Comparison of ENCODE assay signal across 24 cellular contexts in the genomic region with DNA sequence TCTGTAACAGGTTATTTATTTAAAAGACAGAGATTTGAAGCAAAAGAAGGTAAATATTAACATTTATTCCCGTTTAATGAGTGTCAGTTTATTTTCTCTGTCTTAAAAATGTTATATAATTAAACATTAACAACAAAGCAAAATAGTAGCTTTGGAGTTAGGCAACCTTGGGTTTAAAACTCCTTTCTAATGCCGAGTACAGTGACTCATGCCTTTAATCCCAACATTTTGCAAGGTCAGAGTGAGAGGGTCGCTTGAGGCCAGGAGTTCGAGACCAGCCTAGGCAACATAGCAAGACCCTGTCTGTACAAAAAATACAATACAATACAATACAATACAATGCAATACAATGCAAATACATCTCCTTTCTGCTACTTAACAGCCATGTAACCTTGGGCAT.
DNase-seq lines count a peak whose midpoint lies in the region; ATAC-seq, FAIRE-seq and TF ChIP-seq lines count a peak whose summit lies in the region.
"Had no signal": no experiment of that assay in that cellular context is flagged by ENCODE, and none has a peak within 500 bp of the region (broad histone marks: within the 10 kb centered on the region; RNA-seq: fewer than 3 reads in every experiment).

No MANE protein-coding gene starts in this region.

- in situ Hi-C loops in mammary epithelial cell (cut with MboI; ENCODE audit: low sequenced_read_pairs in 2 of 2): no loop called here

- FAIRE-seq in kidney (lab: Jason Lieb, UNC): peak; percentile 77
- FAIRE-seq: D721Med, H1 had no signal

- H3K9me3 Mint-ChIP-seq in osteocyte (ENCODE audit: unreplicated experiment): peaks cover 3% of the 10 kb centered on the region

- intact Hi-C loops in kidney (cut with DNase I) (no loop called here), mammary epithelial cell (cut with micrococcal nuclease) (no loop called here)

- no peak overlapping the region for H3K4me3 Mint-ChIP-seq in osteocyte (ENCODE audit: unreplicated experiment)
- H3K4me3 Mint-ChIP-seq: B cell, CD14-positive monocyte had no signal

- H3K27me3 ChIP-seq in upper lobe of left lung (no peaks in the 10 kb centered on the region), mammary epithelial cell (ENCODE audit: insufficient read depth, low read length) (no peaks in the 10 kb centered on the region)

- TF ChIP-seq CTCF in epithelial cell of proximal tubule (conservative IDR thresholded peaks at IDR 0.05; ENCODE audit: low read depth, low read length) (no peak), kidney (IDR thresholded peaks at IDR 0.05; ENCODE audit: borderline replicate concordance, extremely low read depth, insufficient read depth) (no peak), osteocyte (IDR thresholded peaks at IDR 0.05) (no peak), upper lobe of left lung (IDR thresholded peaks at IDR 0.05) (no peak), mammary epithelial cell (conservative IDR thresholded peaks at IDR 0.05 in 1 of 2, IDR thresholded peaks at IDR 0.05 in 1 of 2; ENCODE audit: extremely low read depth in 1 of 2, insufficient read depth in 1 of 2, low read depth in 1 of 2, low read length in 2 of 2) (no peak)

- H3K4me2 ChIP-seq in mammary epithelial cell (ENCODE audit: insufficient read depth, low read depth, low read length): no peak overlapping the region

- ATAC-seq in upper lobe of left lung (ENCODE audit: low FRiP score in 2 of 2): no peak
- ATAC-seq: HCT116 had no signal

- H3K4me3 ChIP-seq in epithelial cell of proximal tubule (ENCODE audit: low read depth, low read length) (no peak overlapping the region), kidney (ENCODE audit: low read length in 2 of 2) (peak overlapping the region in 1 of 2 donors; percentile 12), upper lobe of left lung (no peak overlapping the region), mammary epithelial cell (replicated peaks in 1 of 3; ENCODE audit: insufficient read depth in 1 of 3, low read depth in 2 of 3, low read length in 3 of 3) (no peak overlapping the region)

- peak; percentile 8 for DNase-seq in MV-4-11 (lab: John Stamatoyannopoulos, UW)
- DNase-seq in epithelial cell of proximal tubule (ENCODE audit: low read depth): peak; percentile 59
- no peak for DNase-seq in kidney
- no peak for DNase-seq in osteocyte (ENCODE audit: extremely low spot score, unreplicated experiment)
- DNase-seq in NCI-H2227 (lab: John Stamatoyannopoulos, UW; ENCODE audit: unreplicated experiment): no peak
- DNase-seq in upper lobe of left lung: no peak
- DNase-seq in DMS114 treated with DMSO at 0.1 percent for 48 hours (lab: John Stamatoyannopoulos, UW; ENCODE audit: unreplicated experiment): no peak
- DNase-seq in mammary epithelial cell: no peak
- DNase-seq: EL, GF-D8, KBM-7, MM.1S, NCI-H1092, NCI-H1436, NCI-H187 treated with DMSO at 0.1 percent for 48 hours, NCI-H2227 treated with DMSO at 0.1 percent for 48 hours, NCI-H510A, SHP77 treated with DMSO at 0.1 percent for 48 hours had no signal

- no peak for TF ChIP-seq EP300 in upper lobe of left lung (IDR thresholded peaks at IDR 0.05)

- H3K4me1 Mint-ChIP-seq in osteocyte (ENCODE audit: unreplicated experiment): peaks cover 1% of the 10 kb centered on the region
- H3K4me1 Mint-ChIP-seq: CD14-positive monocyte had no signal

- H4K20me1 ChIP-seq in mammary epithelial cell (ENCODE audit: insufficient read depth, low read length): no peaks in the 10 kb centered on the region

- BruUV-seq in mammary epithelial cell (replicated peaks; lab: Mats Ljungman, UMichigan): no TSS peak

- H3K9ac ChIP-seq in kidney (ENCODE audit: low read length in 2 of 2) (no peak overlapping the region), mammary epithelial cell (ENCODE audit: insufficient read depth, low read length) (no peak overlapping the region)

- peaks cover 47% of the 10 kb centered on the region for H3K79me2 ChIP-seq in mammary epithelial cell (ENCODE audit: insufficient read depth, low read length)

- WGBS in upper lobe of left lung, 2 donors: 78 to 80% methylated on average over 4 of the region's 4 CpGs
- WGBS in mammary epithelial cell (ENCODE audit: low coverage, missing lambda C conversion rate): 75% methylated on average over 4 of the region's 4 CpGs

- no peak overlapping the region for H2AFZ ChIP-seq in mammary epithelial cell (ENCODE audit: low read depth, low read length)

- H3K9me3 ChIP-seq in kidney (ENCODE audit: control insufficient read depth in 1 of 2, low read length in 2 of 2): no peaks in the 10 kb centered on the region
- peaks cover 0 to 13% (median 10%) of the 10 kb centered on the region in 4 donors for H3K9me3 ChIP-seq in upper lobe of left lung
- peaks cover 7% of the 10 kb centered on the region for H3K9me3 ChIP-seq in mammary epithelial cell (replicated peaks; ENCODE audit: insufficient read depth, low read length)

- H3K36me3 Mint-ChIP-seq in osteocyte (ENCODE audit: unreplicated experiment): peaks cover 27% of the 10 kb centered on the region

- dilution Hi-C loops in mammary epithelial cell (cut with HindIII; ENCODE audit: low sequenced_read_pairs): no loop called here

- H3K27ac Mint-ChIP-seq in osteocyte (ENCODE audit: unreplicated experiment): peak overlapping the region; percentile 40
- H3K27ac Mint-ChIP-seq: B cell, CD14-positive monocyte had no signal

- CTCF ChIA-PET in mammary epithelial cell (lab: Charles Lee; ENCODE audit: low non-redundant PET): no interaction called here

- no peaks in the 10 kb centered on the region for H3K36me3 ChIP-seq in kidney (ENCODE audit: control insufficient read depth in 1 of 2, insufficient read depth in 2 of 2, low read length in 2 of 2)
- H3K36me3 ChIP-seq in upper lobe of left lung: peaks cover 0 to 13% (median 6%) of the 10 kb centered on the region in 4 donors
- peaks cover 4% of the 10 kb centered on the region for H3K36me3 ChIP-seq in mammary epithelial cell (ENCODE audit: insufficient read depth, low read length)

- no peaks in the 10 kb centered on the region for H3K27me3 Mint-ChIP-seq in osteocyte (ENCODE audit: unreplicated experiment)
- H3K27me3 Mint-ChIP-seq: B cell had no signal

- H3K4me1 ChIP-seq in kidney (ENCODE audit: control insufficient read depth in 1 of 2, insufficient read depth in 1 of 2, low read depth in 1 of 2, low read length in 2 of 2): peaks cover 7 to 22% of the 10 kb centered on the region in 2 donors
- no peaks in the 10 kb centered on the region for H3K4me1 ChIP-seq in upper lobe of left lung
- H3K4me1 ChIP-seq in mammary epithelial cell (ENCODE audit: insufficient read depth, low read length): no peaks in the 10 kb centered on the region

- no peak for TF ChIP-seq POLR2A in upper lobe of left lung (IDR thresholded peaks at IDR 0.05)

- H3K27ac ChIP-seq in kidney (ENCODE audit: low read depth in 2 of 2, low read length in 2 of 2) (peak overlapping the region; percentile 53 to 64), upper lobe of left lung (no peak overlapping the region), mammary epithelial cell (ENCODE audit: insufficient read depth, low read depth, low read length) (no peak overlapping the region)
- H3K27ac ChIP-seq: RWPE1 had no signal

Comparison
In these comparisons a context has a peak if more than half of its experiments do, and no peak if none do; other contexts are left out.
1. DNase-seq: peak in MV-4-11 (single experiment) and epithelial cell of proximal tubule (single experiment); none in kidney (single experiment), osteocyte (single experiment), NCI-H2227 (single experiment), upper lobe of left lung (0 of 2), DMS114 treated with DMSO at 0.1 percent for 48 hours (single experiment) and mammary epithelial cell (single experiment).
2. H3K27ac ChIP-seq: peak in kidney (2 of 2); none in upper lobe of left lung (0 of 4) and mammary epithelial cell (single experiment).